Comparison of ENCODE assay signal across 8 cellular contexts in genomic region chr17:35372846-35373531, GRCh38. TPM values are rescaled to one million over a fixed set of nuclear protein-coding genes. Genes with fewer than 3 reads are reported as not detected.
DNase-seq lines count a peak whose midpoint lies in the region; ATAC-seq, FAIRE-seq and TF ChIP-seq lines count a peak whose summit lies in the region.

No MANE protein-coding gene starts in this region.

- H3K4me1 ChIP-seq in Panc1 (ENCODE audit: control insufficient read depth, insufficient read depth, low read length) (peaks cover 4% of the 10 kb centered on the region), lower lobe of right lung (peaks cover 58% of the 10 kb centered on the region), stomach smooth muscle (ENCODE audit: control insufficient read depth, insufficient read depth, low read length) (peaks cover 4% of the 10 kb centered on the region)

- no peak for FAIRE-seq in bronchial epithelial cell (lab: Jason Lieb, UNC)

- H3K9me3 ChIP-seq in Panc1 (ENCODE audit: control insufficient read depth, insufficient read depth, low read depth, low read length) (no peaks in the 10 kb centered on the region), lower lobe of right lung (no peaks in the 10 kb centered on the region), stomach smooth muscle (ENCODE audit: control insufficient read depth in 2 of 2, low read length in 2 of 2) (no peaks in the 10 kb centered on the region)

- H3K36me3 ChIP-seq in Panc1 (ENCODE audit: control insufficient read depth, insufficient read depth, low read length): no peaks in the 10 kb centered on the region
- H3K36me3 ChIP-seq in bronchial epithelial cell (ENCODE audit: control insufficient read depth, insufficient read depth, low read length): no peaks in the 10 kb centered on the region
- no peaks in the 10 kb centered on the region for H3K36me3 ChIP-seq in lower lobe of right lung
- no peaks in the 10 kb centered on the region for H3K36me3 ChIP-seq in stomach smooth muscle (ENCODE audit: control insufficient read depth in 2 of 2, insufficient read depth in 2 of 2, low read length in 2 of 2)

- POLR2A ChIA-PET in Panc1 (lab: Charles Lee): interaction anchor here (0.5 to 0.8 kb wide), 2 partner anchors 27 to 65 kb away, joined by 3 read pairs; no protein-coding TSS in a partner anchor

- in situ Hi-C loops in Panc1 (cut with HindIII; ENCODE audit: low pct_unique_long_range_greater_than_20kb, low sequenced_read_pairs): no loop called here

- no peak for TF ChIP-seq CTCF in Panc1 (IDR thresholded peaks at IDR 0.05)
- no peak for TF ChIP-seq CTCF in bronchial epithelial cell (IDR thresholded peaks at IDR 0.05; ENCODE audit: insufficient read depth, low read length, severe bottlenecking)
- no peak for TF ChIP-seq CTCF in lower lobe of right lung (IDR thresholded peaks at IDR 0.05)

- ATAC-seq in HG02571 (IDR thresholded peaks at IDR 0.05; ENCODE audit: unreplicated experiment): peak; percentile 17
- peak; percentile 55 for ATAC-seq in Panc1
- ATAC-seq in lower lobe of right lung: peak; percentile 34 to 48

- CTCF ChIA-PET in Panc1 (lab: Charles Lee): no interaction called here

- BruUV-seq in Panc1 (replicated peaks; lab: Mats Ljungman, UMichigan): TSS peak; percentile 84

- intact Hi-C loops in Panc1 (cut with micrococcal nuclease; ENCODE audit: unreplicated experiment): no loop called here
- intact Hi-C loops in lower lobe of right lung (cut with DNase I): no loop called here
- intact Hi-C loops in head of caudate nucleus (cut with DNase I): no loop called here

- H3K4me3 ChIP-seq in Panc1 (ENCODE audit: low read depth in 2 of 2, low read length in 2 of 2): peak overlapping the region; percentile 61 to 84
- peak overlapping the region; percentile 29 for H3K4me3 ChIP-seq in bronchial epithelial cell (ENCODE audit: low read depth, low read length)
- H3K4me3 ChIP-seq in lower lobe of right lung: peak overlapping the region; percentile 69
- H3K4me3 ChIP-seq in stomach smooth muscle (ENCODE audit: low read length in 2 of 2): peak overlapping the region; percentile 76 to 80

- H3K27ac ChIP-seq in Panc1 (ENCODE audit: low read length) (peak overlapping the region; percentile 95), lower lobe of right lung (peak overlapping the region; percentile 95), stomach smooth muscle (ENCODE audit: low read length) (peak overlapping the region; percentile 84)

- H3K27me3 ChIP-seq in Panc1 (ENCODE audit: control insufficient read depth, insufficient read depth, low read length) (no peaks in the 10 kb centered on the region), bronchial epithelial cell (ENCODE audit: control insufficient read depth, insufficient read depth, low read length) (peaks cover 12% of the 10 kb centered on the region), lower lobe of right lung (ENCODE audit: low read depth) (no peaks in the 10 kb centered on the region), stomach smooth muscle (ENCODE audit: control insufficient read depth in 1 of 2, insufficient read depth in 2 of 2, low read length in 2 of 2) (peaks cover 0 to 10% of the 10 kb centered on the region in 2 donors)

- peak overlapping the region; percentile 65 to 72 for H3K9ac ChIP-seq in stomach smooth muscle (ENCODE audit: low read length in 2 of 2)

- DNase-seq in DMS53 treated with DMSO at 0.1 percent for 48 hours (lab: John Stamatoyannopoulos, UW; ENCODE audit: unreplicated experiment) (peak; percentile 7), Panc1 (ENCODE audit: low read depth, low spot score) (no peak), bronchial epithelial cell (ENCODE audit: low read depth) (no peak), lower lobe of right lung (peak; percentile 53), pons (ENCODE audit: low spot score) (no peak), head of caudate nucleus (no peak)

RNA-seq across cellular contexts. Expression of gene SLFN11, which starts 0.4 kb away (rescaled TPM):
- total RNA-seq in Panc1 (2021; ENCODE audit: unreplicated experiment) (45.0 TPM), bronchial epithelial cell (3.8 and 6.1 TPM in 2 replicates), lower lobe of right lung (118 TPM)
- 17.8 TPM for polyA plus RNA-seq in Panc1 (2012; ENCODE audit: insufficient read length)

RNA-seq across cellular contexts. Expression of gene SLFN12, which starts 59.3 kb away (rescaled TPM):
- total RNA-seq in Panc1 (2021; ENCODE audit: unreplicated experiment) (35.2 TPM), bronchial epithelial cell (2.3 and 4.2 TPM in 2 replicates), lower lobe of right lung (16.7 TPM)
- 10.7 TPM for polyA plus RNA-seq in Panc1 (2012; ENCODE audit: insufficient read length)

Comparison
In these comparisons a context has a peak if more than half of its experiments do, and no peak if none do; other contexts are left out.
1. DNase-seq: peak in DMS53 treated with DMSO at 0.1 percent for 48 hours (single experiment) and lower lobe of right lung (single experiment); none in Panc1 (single experiment), bronchial epithelial cell (single experiment), pons (single experiment) and head of caudate nucleus (0 of 42).
2. Peak in every context shown above with its lines, with median percentiles within 50 percentile points of each other: ATAC-seq, H3K27ac ChIP-seq and H3K4me3 ChIP-seq.